8 cellular contexts compared by ENCODE assay signal in genomic region chr20:63864545-63864977, GRCh38. TPM values are rescaled to one million over a fixed set of nuclear protein-coding genes. Genes with fewer than 3 reads are reported as not detected.
DNase-seq lines count a peak whose midpoint lies in the region; ATAC-seq and TF ChIP-seq lines count a peak whose summit lies in the region.
"Had no signal": no experiment of that assay in that cellular context is flagged by ENCODE, and none has a peak within 500 bp of the region (broad histone marks: within the 10 kb centered on the region; RNA-seq: fewer than 3 reads in every experiment).

No MANE protein-coding gene starts in this region.

- peak overlapping the region; percentile 99 for H3K27ac Mint-ChIP-seq in HFFc6
- H3K27ac Mint-ChIP-seq in activated CD8-positive, alpha-beta T cell treated with anti-CD3 and anti-CD28 coated beads for 36 hours: peak overlapping the region; percentile 99

- H3K27me3 ChIP-seq in subcutaneous abdominal adipose tissue (ENCODE audit: control insufficient read depth in 5 of 5, insufficient read depth in 4 of 5, low read length in 5 of 5): no peaks in the 10 kb centered on the region

- H3K4me1 ChIP-seq in subcutaneous abdominal adipose tissue (ENCODE audit: control insufficient read depth in 5 of 5, insufficient read depth in 5 of 5, low read length in 5 of 5): peaks cover 3 to 63% (median 34%) of the 10 kb centered on the region in 5 donors

- peaks cover 34% of the 10 kb centered on the region for H3K36me3 Mint-ChIP-seq in HFFc6 (ENCODE audit: low read depth)
- H3K36me3 Mint-ChIP-seq in activated CD8-positive, alpha-beta T cell treated with anti-CD3 and anti-CD28 coated beads for 36 hours (ENCODE audit: low read depth): peaks cover 28% of the 10 kb centered on the region

- DNase-seq in HFFc6 (no peak), SK-N-DZ (ENCODE audit: low spot score) (no peak)
- no peak for DNase-seq in activated CD8-positive, alpha-beta T cell treated with anti-CD3 and anti-CD28 coated beads for 36 hours

- H3K4me3 Mint-ChIP-seq in HFFc6: peak overlapping the region; percentile 97
- H3K4me3 Mint-ChIP-seq in activated CD8-positive, alpha-beta T cell treated with anti-CD3 and anti-CD28 coated beads for 36 hours: peak overlapping the region; percentile 98

- peak overlapping the region; percentile 98 for H3K27ac ChIP-seq in subcutaneous abdominal adipose tissue (ENCODE audit: low read depth, low read length)

- peak overlapping the region; percentile 63 to 97 (median 84) for H3K9ac ChIP-seq in subcutaneous abdominal adipose tissue (ENCODE audit: low read length in 5 of 5)

- H3K9me3 Mint-ChIP-seq in HFFc6: no peaks in the 10 kb centered on the region
- H3K9me3 Mint-ChIP-seq in activated CD8-positive, alpha-beta T cell treated with anti-CD3 and anti-CD28 coated beads for 36 hours: no peaks in the 10 kb centered on the region

- peak; percentile 1 for ATAC-seq in activated CD8-positive, alpha-beta T cell treated with anti-CD3 and anti-CD28 coated beads for 36 hours
- no peak for ATAC-seq in HG03378 (IDR thresholded peaks at IDR 0.05; ENCODE audit: unreplicated experiment)
- ATAC-seq in HG02884 (IDR thresholded peaks at IDR 0.05; ENCODE audit: unreplicated experiment): no peak

- peaks cover 26% of the 10 kb centered on the region for H3K4me1 Mint-ChIP-seq in HFFc6 (ENCODE audit: low read depth)
- H3K4me1 Mint-ChIP-seq in activated CD8-positive, alpha-beta T cell treated with anti-CD3 and anti-CD28 coated beads for 36 hours (ENCODE audit: low read depth): peaks cover 19% of the 10 kb centered on the region

- H3K4me3 ChIP-seq in iPS-18c (ENCODE audit: insufficient read depth, low read depth, low read length): peak overlapping the region; percentile 79
- H3K4me3 ChIP-seq in subcutaneous abdominal adipose tissue (ENCODE audit: low read depth in 1 of 5, low read length in 5 of 5): peak overlapping the region; percentile 70 to 94 (median 77)

- peak; percentile 28; the same call in 1 of the 2 replicates for TF ChIP-seq CTCF in HFFc6 (IDR thresholded peaks at IDR 0.05)
- TF ChIP-seq CTCF in activated CD8-positive, alpha-beta T cell treated with anti-CD3 and anti-CD28 coated beads for 36 hours (IDR thresholded peaks at IDR 0.05): peak; percentile 23

- intact Hi-C loops in activated CD8-positive, alpha-beta T cell treated with anti-CD3 and anti-CD28 coated beads for 36 hours (cut with micrococcal nuclease): loop anchor here (10.0 kb wide), 1 partner anchor 160 kb away; the partner anchor contains the start of genes ARFRP1 and ZGPAT

- no peaks in the 10 kb centered on the region; the same call in 1 of the 2 replicates for H3K27me3 Mint-ChIP-seq in HFFc6 (ENCODE audit: insufficient read depth)
- no peaks in the 10 kb centered on the region for H3K27me3 Mint-ChIP-seq in activated CD8-positive, alpha-beta T cell treated with anti-CD3 and anti-CD28 coated beads for 36 hours

- H3K9me3 ChIP-seq in iPS-18c (ENCODE audit: control insufficient read depth, insufficient read depth, low read length): no peaks in the 10 kb centered on the region
- no peaks in the 10 kb centered on the region for H3K9me3 ChIP-seq in subcutaneous abdominal adipose tissue (ENCODE audit: control insufficient read depth in 5 of 5, low read length in 5 of 5)

- peaks cover 0 to 33% (median 21%) of the 10 kb centered on the region in 5 donors for H3K36me3 ChIP-seq in subcutaneous abdominal adipose tissue (ENCODE audit: control insufficient read depth in 5 of 5, insufficient read depth in 5 of 5, low read length in 5 of 5)

- CTCF ChIA-PET in activated CD8-positive, alpha-beta T cell treated with anti-CD3 and anti-CD28 coated beads for 36 hours (lab: Charles Lee): interaction anchor here (0.6 to 4.1 kb wide), 22 partner anchors 9 to 421 kb away, joined by 3 to 28 read pairs (median 4); partner anchors contain the start of genes ARFRP1, PRPF6, PTK6 and SAMD10

- POLR2A ChIA-PET in activated CD8-positive, alpha-beta T cell treated with anti-CD3 and anti-CD28 coated beads for 36 hours (lab: Charles Lee): interaction anchor here (1.1 to 5.0 kb wide), 8 partner anchors 10 to 327 kb away, joined by 3 to 25 read pairs (median 4); partner anchors contain the start of genes DNAJC5, PTK6 and RGS19

RNA-seq across cellular contexts. Expression of gene TPD52L2, which starts 0.5 kb away (rescaled TPM):
- total RNA-seq in HFFc6 (2021; fragmentation: NEBNext Ultra II Directional; extraction: Animal tissue kit (Norgen Biotek cat#: 25700)): 100 to 1,000 TPM; 161 to 196 (median 169) TPM
- total RNA-seq in activated CD8-positive, alpha-beta T cell treated with anti-CD3 and anti-CD28 coated beads for 36 hours: 10 to 100 TPM; 43.1 to 44.6 TPM
- 182 and 220 TPM in 2 replicates for polyA plus RNA-seq in SK-N-DZ (2014; cell fraction: cytosol; rRNA removed)
- 224 and 314 TPM in 2 replicates for polyA plus RNA-seq in SK-N-DZ (2014; cell fraction: nucleus; rRNA removed)

RNA-seq across cellular contexts. Expression of gene ABHD16B, which starts 3.3 kb away (rescaled TPM):
- total RNA-seq in HFFc6 (2021; fragmentation: NEBNext Ultra II Directional; extraction: Animal tissue kit (Norgen Biotek cat#: 25700)): not detected
- not detected for total RNA-seq in activated CD8-positive, alpha-beta T cell treated with anti-CD3 and anti-CD28 coated beads for 36 hours
- polyA plus RNA-seq in SK-N-DZ (2014; cell fraction: cytosol; rRNA removed): not detected in 2 replicates
- not detected in 2 replicates for polyA plus RNA-seq in SK-N-DZ (2014; cell fraction: nucleus; rRNA removed)
- total RNA-seq: renal cortical epithelial cell had no signal

RNA-seq across cellular contexts. Expression of gene DNAJC5, which starts 30.4 kb away (rescaled TPM):
- 10 to 100 TPM; 52.0 to 65.8 (median 56.2) TPM for total RNA-seq in HFFc6 (2021; fragmentation: NEBNext Ultra II Directional; extraction: Animal tissue kit (Norgen Biotek cat#: 25700))
- total RNA-seq in activated CD8-positive, alpha-beta T cell treated with anti-CD3 and anti-CD28 coated beads for 36 hours: 10 to 100 TPM; 32.2 to 32.5 TPM
- polyA plus RNA-seq in SK-N-DZ (2014; cell fraction: cytosol; rRNA removed): 48.5 and 54.7 TPM in 2 replicates
- polyA plus RNA-seq in SK-N-DZ (2014; cell fraction: nucleus; rRNA removed): 42.9 and 44.8 TPM in 2 replicates

RNA-seq across cellular contexts. Expression of gene ZBTB46, which starts 33.5 kb away (rescaled TPM):
- total RNA-seq in HFFc6 (2021; fragmentation: NEBNext Ultra II Directional; extraction: Animal tissue kit (Norgen Biotek cat#: 25700)): 1 to 10 TPM in 2 of 6 experiments, under 1 TPM in 4; 0.38 to 1.1 (median 0.64) TPM
- under 1 TPM; 0.31 to 0.38 TPM for total RNA-seq in activated CD8-positive, alpha-beta T cell treated with anti-CD3 and anti-CD28 coated beads for 36 hours
- 1.1 and 1.3 TPM in 2 replicates for polyA plus RNA-seq in SK-N-DZ (2014; cell fraction: cytosol; rRNA removed)
- 1.3 and 1.6 TPM in 2 replicates for polyA plus RNA-seq in SK-N-DZ (2014; cell fraction: nucleus; rRNA removed)
